In genomic region chr6:85392379-85392778, GRCh38 we compare ENCODE assay signal across 2 cellular contexts.
TF ChIP-seq lines count a peak whose summit lies in the region.

No MANE protein-coding gene starts in this region.

TF ChIP-seq in IMR-90, 13 proteins besides CTCF, POLR2A, EP300 and RAD21:
- TF ChIP-seq NFE2L2 (IDR thresholded peaks at IDR 0.05; ENCODE audit: low read depth, low read length), result no peak
- TF ChIP-seq FOS (IDR thresholded peaks at IDR 0.05; ENCODE audit: low read depth, low read length), result no peak
- no peak for TF ChIP-seq MAFK (IDR thresholded peaks at IDR 0.05; ENCODE audit: low read depth, low read length)
- no peak for TF ChIP-seq CEBPB (IDR thresholded peaks at IDR 0.05; ENCODE audit: low read depth, low read length)
- no peak for TF ChIP-seq CHD1 (IDR thresholded peaks at IDR 0.05; ENCODE audit: low read depth, low read length)
- no peak for TF ChIP-seq ELK1 (IDR thresholded peaks at IDR 0.05; ENCODE audit: borderline replicate concordance, low read depth, low read length)
- TF ChIP-seq BHLHE40 (IDR thresholded peaks at IDR 0.05; ENCODE audit: low read depth, low read length), result no peak

TF ChIP-seq in GM12878, 131 proteins besides CTCF, POLR2A, EP300 and RAD21:
- TF ChIP-seq WRNIP1 (IDR thresholded peaks at IDR 0.05; ENCODE audit: borderline replicate concordance, low read depth, low read length), result no peak
- TF ChIP-seq ZBTB33 (IDR thresholded peaks at IDR 0.05), result 0 out of 2 replicates have a peak, but pooled peaks have one; percentile 26
